In the genomic region with DNA sequence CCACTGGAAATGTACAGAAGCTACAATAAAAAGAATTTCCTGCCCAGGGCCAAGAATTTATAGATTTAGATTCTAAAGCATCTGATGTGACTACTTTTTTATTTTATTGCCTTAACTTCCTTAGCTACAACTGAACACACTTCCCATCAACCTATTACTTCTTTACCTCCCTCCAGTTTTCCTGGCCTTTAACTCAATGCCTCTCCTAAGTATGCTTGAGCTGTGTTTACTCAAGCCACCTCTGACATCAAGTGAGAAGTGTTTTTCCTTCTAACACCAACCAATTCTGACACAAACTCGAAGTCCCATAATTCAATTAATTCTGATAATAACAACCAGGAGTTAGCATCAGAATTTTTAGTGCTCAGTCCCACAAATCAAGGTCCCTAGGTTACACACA, we compare ENCODE assay signal across 18 cellular contexts.
"Had no signal": no experiment of that assay in that cellular context is flagged by ENCODE, and none has a peak within 500 bp of the region (broad histone marks: within the 10 kb centered on the region; RNA-seq: fewer than 3 reads in every experiment).

No MANE protein-coding gene starts in this region.

- H3K27me3 Mint-ChIP-seq: activated CD4-positive, alpha-beta memory T cell treated with anti-CD3 and anti-CD28 coated beads, Interleukin-2, amount 10 ng/mL, durations not matched to agents 7 days and 5 days; activated CD4-positive, alpha-beta T cell treated with anti-CD3 and anti-CD28 coated beads for 36 hours; activated T-cell treated with anti-CD3 and anti-CD28 coated beads, Interleukin-2, amount 50 U/mL, for 24 hours; naive B cell; stimulated activated naive B cell treated with anti-CD40 and anti-IgM and Interleukin-4, amounts not matched to agents 10 μg/mL and 1 μg/mL and 100 μg/mL, for 72 hours had no signal

- H3K27ac ChIP-seq: lower lobe of right lung, skin epidermis, tibial artery had no signal

- H3K9me3 ChIP-seq: adrenal gland, lower lobe of right lung, tibial artery had no signal

- H3K9me3 Mint-ChIP-seq: activated CD4-positive, alpha-beta memory T cell treated with anti-CD3 and anti-CD28 coated beads, Interleukin-2, amount 10 ng/mL, durations not matched to agents 7 days and 5 days had no signal

- H3K4me3 Mint-ChIP-seq: activated CD4-positive, alpha-beta memory T cell treated with anti-CD3 and anti-CD28 coated beads, Interleukin-2, amount 10 ng/mL, durations not matched to agents 7 days and 5 days; activated CD4-positive, alpha-beta T cell treated with anti-CD3 and anti-CD28 coated beads for 36 hours; activated T-cell treated with anti-CD3 and anti-CD28 coated beads, Interleukin-2, amount 50 U/mL, for 24 hours; naive B cell; stimulated activated naive B cell treated with anti-CD40 and anti-IgM and Interleukin-4, amounts not matched to agents 10 μg/mL and 1 μg/mL and 100 μg/mL, for 72 hours had no signal

- ATAC-seq: activated CD4-positive, alpha-beta T cell treated with anti-CD3 and anti-CD28 coated beads for 36 hours; esophagus mucosa; stimulated activated naive B cell treated with anti-CD40 and anti-IgM and Interleukin-4, amounts not matched to agents 10 μg/mL and 1 μg/mL and 100 μg/mL, for 72 hours had no signal

- DNase-seq: activated CD4-positive, alpha-beta memory T cell treated with anti-CD3 and anti-CD28 coated beads, Interleukin-2, amount 10 ng/mL, durations not matched to agents 7 days and 5 days; activated CD4-positive, alpha-beta T cell treated with anti-CD3 and anti-CD28 coated beads for 36 hours; activated effector memory CD4-positive, alpha-beta T cell treated with Interleukin-2 at 50 U/mL for 16 hours; activated naive CD4-positive, alpha-beta T cell treated with anti-CD3 and anti-CD28 coated beads, Interleukin-2, amount 50 U/mL, for 16 hours; activated T-cell treated with anti-CD3 and anti-CD28 coated beads, Interleukin-2, amount 50 U/mL, for 24 hours; adrenal gland; hippocampal formation; kidney; lower lobe of right lung; naive B cell; posterior cingulate gyrus; stimulated activated CD4-positive, alpha-beta T cell treated with anti-CD3 and anti-CD28 coated beads, Interleukin-15, amount 100 ng/mL, for 24 hours; stimulated activated CD4-positive, alpha-beta T cell treated with anti-CD3 and anti-CD28 coated beads, Interleukin-4, amount 100 ng/mL, for 1 hour; stimulated activated naive B cell treated with anti-CD40 and anti-IgM and Interleukin-4, amounts not matched to agents 10 μg/mL and 1 μg/mL and 100 μg/mL, for 72 hours; T-helper 2 cell; tibial artery had no signal

- H3K4me3 ChIP-seq: adrenal gland, lower lobe of right lung, skin epidermis, tibial artery had no signal

- H3K27me3 ChIP-seq: adrenal gland, tibial artery had no signal

- H3K4me1 ChIP-seq: adrenal gland had no signal

- H3K27ac Mint-ChIP-seq: activated CD4-positive, alpha-beta memory T cell treated with anti-CD3 and anti-CD28 coated beads, Interleukin-2, amount 10 ng/mL, durations not matched to agents 7 days and 5 days; activated CD4-positive, alpha-beta T cell treated with anti-CD3 and anti-CD28 coated beads for 36 hours; activated T-cell treated with anti-CD3 and anti-CD28 coated beads, Interleukin-2, amount 50 U/mL, for 24 hours; stimulated activated naive B cell treated with anti-CD40 and anti-IgM and Interleukin-4, amounts not matched to agents 10 μg/mL and 1 μg/mL and 100 μg/mL, for 72 hours had no signal

- H3K4me1 Mint-ChIP-seq: activated CD4-positive, alpha-beta memory T cell treated with anti-CD3 and anti-CD28 coated beads, Interleukin-2, amount 10 ng/mL, durations not matched to agents 7 days and 5 days; activated CD4-positive, alpha-beta T cell treated with anti-CD3 and anti-CD28 coated beads for 36 hours had no signal

- H3K36me3 ChIP-seq: adrenal gland, lower lobe of right lung, tibial artery had no signal
